17 cellular contexts compared by ENCODE assay signal in the genomic region with DNA sequence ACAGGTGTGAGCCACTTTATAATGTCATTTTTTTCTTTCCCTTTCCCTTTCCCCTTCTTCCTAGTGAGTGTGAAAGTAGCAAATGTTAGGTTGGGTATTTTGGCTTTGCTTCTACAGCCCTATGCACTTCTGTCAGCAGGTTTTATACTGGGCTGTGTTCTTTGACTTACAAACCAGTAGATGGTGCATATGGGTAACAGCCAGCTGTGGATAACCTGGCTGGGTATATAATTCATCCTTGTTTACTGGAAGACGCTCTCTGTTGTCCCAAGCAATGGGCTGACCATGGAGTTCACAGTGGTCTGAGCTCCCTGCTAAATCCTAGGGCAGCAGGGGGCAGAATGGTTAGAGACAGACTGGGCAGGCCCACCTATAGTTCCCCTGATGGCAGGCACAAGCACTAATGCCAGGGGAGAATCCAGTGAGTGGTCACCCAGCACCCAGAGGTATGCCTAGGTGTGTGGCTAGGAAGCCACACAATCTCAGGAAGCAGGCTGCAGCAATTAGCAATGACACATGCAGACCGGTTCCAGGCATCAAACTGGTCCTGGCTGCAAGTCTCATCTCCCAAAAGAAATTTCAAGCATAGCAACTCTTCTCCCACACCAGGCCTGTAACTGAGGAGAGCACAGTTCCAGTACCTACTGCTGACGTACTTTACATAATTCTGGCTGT.
DNase-seq lines count a peak whose midpoint lies in the region; ATAC-seq and TF ChIP-seq lines count a peak whose summit lies in the region.
"Had no signal": no experiment of that assay in that cellular context is flagged by ENCODE, and none has a peak within 500 bp of the region (broad histone marks: within the 10 kb centered on the region; RNA-seq: fewer than 3 reads in every experiment).

No MANE protein-coding gene starts in this region.

- no peaks in the 10 kb centered on the region for H3K36me3 Mint-ChIP-seq in WTC11
- H3K36me3 Mint-ChIP-seq in stimulated activated memory B cell treated with anti-CD40 and anti-IgM and Interleukin-4, amounts not matched to agents 10 μg/mL and 1 μg/mL and 100 μg/mL, for 72 hours = no peaks in the 10 kb centered on the region
- H3K36me3 Mint-ChIP-seq in activated T-helper 1 cell treated with anti-CD3 and anti-CD28 coated beads, Interleukin-12 subunit alpha, Interleukin-12 subunit beta, Interleukin-2, Interleukin-4 antibody, amounts not matched to agents 30 ng/mL and 10 ng/mL and 1 ng/mL, durations not matched to agents 14 hours and 24 hours and 36 hours (ENCODE audit: low read depth) = no peaks in the 10 kb centered on the region
- H3K36me3 Mint-ChIP-seq in HFFc6 (ENCODE audit: low read depth) = peaks cover 5% of the 10 kb centered on the region; the same call in 1 of the 2 replicates
- H3K36me3 Mint-ChIP-seq: CD4-positive, CD25-positive, alpha-beta regulatory T cell; CD8-positive, alpha-beta T cell had no signal

- H3K27me3 Mint-ChIP-seq in WTC11 (ENCODE audit: low read depth) (no peaks in the 10 kb centered on the region), HFFc6 (ENCODE audit: insufficient read depth) (no peaks in the 10 kb centered on the region)
- no peaks in the 10 kb centered on the region for H3K27me3 Mint-ChIP-seq in stimulated activated memory B cell treated with anti-CD40 and anti-IgM and Interleukin-4, amounts not matched to agents 10 μg/mL and 1 μg/mL and 100 μg/mL, for 72 hours
- no peaks in the 10 kb centered on the region for H3K27me3 Mint-ChIP-seq in activated T-helper 1 cell treated with anti-CD3 and anti-CD28 coated beads, Interleukin-12 subunit alpha, Interleukin-12 subunit beta, Interleukin-2, Interleukin-4 antibody, amounts not matched to agents 30 ng/mL and 10 ng/mL and 1 ng/mL, durations not matched to agents 14 hours and 24 hours and 36 hours (ENCODE audit: insufficient read depth)
- H3K27me3 Mint-ChIP-seq: CD4-positive, CD25-positive, alpha-beta regulatory T cell had no signal

- no peaks in the 10 kb centered on the region; the same call in 1 of the 2 replicates for H3K9me3 Mint-ChIP-seq in WTC11
- peaks cover 4% of the 10 kb centered on the region for H3K9me3 Mint-ChIP-seq in stimulated activated memory B cell treated with anti-CD40 and anti-IgM and Interleukin-4, amounts not matched to agents 10 μg/mL and 1 μg/mL and 100 μg/mL, for 72 hours
- no peaks in the 10 kb centered on the region for H3K9me3 Mint-ChIP-seq in activated T-helper 1 cell treated with anti-CD3 and anti-CD28 coated beads, Interleukin-12 subunit alpha, Interleukin-12 subunit beta, Interleukin-2, Interleukin-4 antibody, amounts not matched to agents 30 ng/mL and 10 ng/mL and 1 ng/mL, durations not matched to agents 14 hours and 24 hours and 36 hours
- peaks cover 56% of the 10 kb centered on the region for H3K9me3 Mint-ChIP-seq in HFFc6
- H3K9me3 Mint-ChIP-seq: CD8-positive, alpha-beta T cell had no signal

- H3K4me3 Mint-ChIP-seq in WTC11 = no peak overlapping the region
- no peak overlapping the region for H3K4me3 Mint-ChIP-seq in stimulated activated memory B cell treated with anti-CD40 and anti-IgM and Interleukin-4, amounts not matched to agents 10 μg/mL and 1 μg/mL and 100 μg/mL, for 72 hours
- no peak overlapping the region for H3K4me3 Mint-ChIP-seq in activated T-helper 1 cell treated with anti-CD3 and anti-CD28 coated beads, Interleukin-12 subunit alpha, Interleukin-12 subunit beta, Interleukin-2, Interleukin-4 antibody, amounts not matched to agents 30 ng/mL and 10 ng/mL and 1 ng/mL, durations not matched to agents 14 hours and 24 hours and 36 hours
- H3K4me3 Mint-ChIP-seq in HFFc6 = no peak overlapping the region
- H3K4me3 Mint-ChIP-seq: B cell; CD4-positive, CD25-positive, alpha-beta regulatory T cell; CD8-positive, alpha-beta T cell had no signal

- no peak for ATAC-seq in Right ventricle myocardium inferior
- peak; percentile 58 for ATAC-seq in WTC11
- peak; percentile 47 for ATAC-seq in stimulated activated memory B cell treated with anti-CD40 and anti-IgM and Interleukin-4, amounts not matched to agents 10 μg/mL and 1 μg/mL and 100 μg/mL, for 72 hours
- no peak for ATAC-seq in HG02870 (IDR thresholded peaks at IDR 0.05; ENCODE audit: unreplicated experiment)
- ATAC-seq: CD8-positive, alpha-beta T cell; HCT116 had no signal

- DNase-seq in Right ventricle myocardium inferior (ENCODE audit: missing footprints) (peak; percentile 56), cardiac septum (ENCODE audit: low spot score) (no peak), WTC11 (ENCODE audit: low spot score) (no peak), islet precursor cell (peak; percentile 53), HFFc6 (no peak)
- no peak for DNase-seq in activated T-helper 1 cell treated with anti-CD3 and anti-CD28 coated beads, Interleukin-12 subunit alpha, Interleukin-12 subunit beta, Interleukin-2, Interleukin-4 antibody, amounts not matched to agents 30 ng/mL and 10 ng/mL and 1 ng/mL, durations not matched to agents 14 hours and 24 hours and 36 hours (ENCODE audit: low spot score)
- DNase-seq: Caco-2; CD4-positive, CD25-positive, alpha-beta regulatory T cell; CD8-positive, alpha-beta T cell; DMS153; DND-41; GOT3; H7 had no signal

- TF ChIP-seq CTCF in WTC11 (IDR thresholded peaks at IDR 0.05) = no peak
- no peak for TF ChIP-seq CTCF in HFFc6 (IDR thresholded peaks at IDR 0.05)

- intact Hi-C loops in Right ventricle myocardium inferior (cut with DNase I) = no loop called here
- intact Hi-C loops in cardiac septum (cut with DNase I) = no loop called here
- intact Hi-C loops in activated T-helper 1 cell treated with anti-CD3 and anti-CD28 coated beads, Interleukin-12 subunit alpha, Interleukin-12 subunit beta, Interleukin-2, Interleukin-4 antibody, amounts not matched to agents 30 ng/mL and 10 ng/mL and 1 ng/mL, durations not matched to agents 14 hours and 24 hours and 36 hours (cut with micrococcal nuclease) = no loop called here

- POLR2A ChIA-PET in WTC11 (lab: Charles Lee) = no interaction called here

- H3K4me1 Mint-ChIP-seq in WTC11 = no peaks in the 10 kb centered on the region
- peaks cover 16% of the 10 kb centered on the region for H3K4me1 Mint-ChIP-seq in stimulated activated memory B cell treated with anti-CD40 and anti-IgM and Interleukin-4, amounts not matched to agents 10 μg/mL and 1 μg/mL and 100 μg/mL, for 72 hours
- H3K4me1 Mint-ChIP-seq in activated T-helper 1 cell treated with anti-CD3 and anti-CD28 coated beads, Interleukin-12 subunit alpha, Interleukin-12 subunit beta, Interleukin-2, Interleukin-4 antibody, amounts not matched to agents 30 ng/mL and 10 ng/mL and 1 ng/mL, durations not matched to agents 14 hours and 24 hours and 36 hours (ENCODE audit: low read depth) = no peaks in the 10 kb centered on the region
- no peaks in the 10 kb centered on the region for H3K4me1 Mint-ChIP-seq in HFFc6 (ENCODE audit: low read depth)
- H3K4me1 Mint-ChIP-seq: CD4-positive, CD25-positive, alpha-beta regulatory T cell had no signal

- no peak overlapping the region for H3K27ac Mint-ChIP-seq in WTC11
- no peak overlapping the region for H3K27ac Mint-ChIP-seq in stimulated activated memory B cell treated with anti-CD40 and anti-IgM and Interleukin-4, amounts not matched to agents 10 μg/mL and 1 μg/mL and 100 μg/mL, for 72 hours
- no peak overlapping the region for H3K27ac Mint-ChIP-seq in activated T-helper 1 cell treated with anti-CD3 and anti-CD28 coated beads, Interleukin-12 subunit alpha, Interleukin-12 subunit beta, Interleukin-2, Interleukin-4 antibody, amounts not matched to agents 30 ng/mL and 10 ng/mL and 1 ng/mL, durations not matched to agents 14 hours and 24 hours and 36 hours
- no peak overlapping the region for H3K27ac Mint-ChIP-seq in HFFc6
- H3K27ac Mint-ChIP-seq: B cell; CD4-positive, CD25-positive, alpha-beta regulatory T cell; CD8-positive, alpha-beta T cell had no signal

- CTCF ChIA-PET in WTC11 (lab: Charles Lee) = interaction anchor here (0.7 kb wide), 1 partner anchor 38 kb away, joined by 3 read pairs; no protein-coding TSS in a partner anchor

TF ChIP-seq in WTC11, 78 proteins besides CTCF, POLR2A, EP300 and RAD21 (continues in another document):
- TF ChIP-seq TCF7 (CRISPR knock-in tag; IDR thresholded peaks at IDR 0.05; ENCODE audit: low read depth) = no peak
- no peak for TF ChIP-seq MYBL2 (CRISPR knock-in tag; IDR thresholded peaks at IDR 0.05)
- no peak for TF ChIP-seq ZNF423 (CRISPR knock-in tag; IDR thresholded peaks at IDR 0.05)
- no peak for TF ChIP-seq NFATC4 (CRISPR knock-in tag; IDR thresholded peaks at IDR 0.05)
- no peak for TF ChIP-seq RELA (CRISPR knock-in tag; IDR thresholded peaks at IDR 0.05; ENCODE audit: borderline replicate concordance)
- TF ChIP-seq, protein P1, sequence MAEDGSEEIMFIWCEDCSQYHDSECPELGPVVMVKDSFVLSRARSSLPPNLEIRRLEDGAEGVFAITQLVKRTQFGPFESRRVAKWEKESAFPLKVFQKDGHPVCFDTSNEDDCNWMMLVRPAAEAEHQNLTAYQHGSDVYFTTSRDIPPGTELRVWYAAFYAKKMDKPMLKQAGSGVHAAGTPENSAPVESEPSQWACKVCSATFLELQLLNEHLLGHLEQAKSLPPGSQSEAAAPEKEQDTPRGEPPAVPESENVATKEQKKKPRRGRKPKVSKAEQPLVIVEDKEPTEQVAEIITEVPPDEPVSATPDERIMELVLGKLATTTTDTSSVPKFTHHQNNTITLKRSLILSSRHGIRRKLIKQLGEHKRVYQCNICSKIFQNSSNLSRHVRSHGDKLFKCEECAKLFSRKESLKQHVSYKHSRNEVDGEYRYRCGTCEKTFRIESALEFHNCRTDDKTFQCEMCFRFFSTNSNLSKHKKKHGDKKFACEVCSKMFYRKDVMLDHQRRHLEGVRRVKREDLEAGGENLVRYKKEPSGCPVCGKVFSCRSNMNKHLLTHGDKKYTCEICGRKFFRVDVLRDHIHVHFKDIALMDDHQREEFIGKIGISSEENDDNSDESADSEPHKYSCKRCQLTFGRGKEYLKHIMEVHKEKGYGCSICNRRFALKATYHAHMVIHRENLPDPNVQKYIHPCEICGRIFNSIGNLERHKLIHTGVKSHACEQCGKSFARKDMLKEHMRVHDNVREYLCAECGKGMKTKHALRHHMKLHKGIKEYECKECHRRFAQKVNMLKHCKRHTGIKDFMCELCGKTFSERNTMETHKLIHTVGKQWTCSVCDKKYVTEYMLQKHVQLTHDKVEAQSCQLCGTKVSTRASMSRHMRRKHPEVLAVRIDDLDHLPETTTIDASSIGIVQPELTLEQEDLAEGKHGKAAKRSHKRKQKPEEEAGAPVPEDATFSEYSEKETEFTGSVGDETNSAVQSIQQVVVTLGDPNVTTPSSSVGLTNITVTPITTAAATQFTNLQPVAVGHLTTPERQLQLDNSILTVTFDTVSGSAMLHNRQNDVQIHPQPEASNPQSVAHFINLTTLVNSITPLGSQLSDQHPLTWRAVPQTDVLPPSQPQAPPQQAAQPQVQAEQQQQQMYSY (CRISPR knock-in tag; IDR thresholded peaks at IDR 0.05) = no peak
- TF ChIP-seq, protein P2, sequence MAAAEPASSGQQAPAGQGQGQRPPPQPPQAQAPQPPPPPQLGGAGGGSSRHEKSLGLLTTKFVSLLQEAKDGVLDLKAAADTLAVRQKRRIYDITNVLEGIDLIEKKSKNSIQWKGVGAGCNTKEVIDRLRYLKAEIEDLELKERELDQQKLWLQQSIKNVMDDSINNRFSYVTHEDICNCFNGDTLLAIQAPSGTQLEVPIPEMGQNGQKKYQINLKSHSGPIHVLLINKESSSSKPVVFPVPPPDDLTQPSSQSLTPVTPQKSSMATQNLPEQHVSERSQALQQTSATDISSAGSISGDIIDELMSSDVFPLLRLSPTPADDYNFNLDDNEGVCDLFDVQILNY (CRISPR knock-in tag; IDR thresholded peaks at IDR 0.05) = no peak

Comparison
In these comparisons a context has a peak if more than half of its experiments do, and no peak if none do; other contexts are left out.
1. DNase-seq: peak in Right ventricle myocardium inferior (single experiment) and islet precursor cell (single experiment); none in cardiac septum (single experiment), WTC11 (single experiment), activated T-helper 1 cell treated with anti-CD3 and anti-CD28 coated beads, Interleukin-12 subunit alpha, Interleukin-12 subunit beta, Interleukin-2, Interleukin-4 antibody, amounts not matched to agents 30 ng/mL and 10 ng/mL and 1 ng/mL, durations not matched to agents 14 hours and 24 hours and 36 hours (single experiment) and HFFc6 (single experiment).
2. ATAC-seq: peak in WTC11 (single experiment) and stimulated activated memory B cell treated with anti-CD40 and anti-IgM and Interleukin-4, amounts not matched to agents 10 μg/mL and 1 μg/mL and 100 μg/mL, for 72 hours (single experiment); none in Right ventricle myocardium inferior (single experiment) and HG02870 (single experiment).